Comparison of ENCODE assay signal across 1 cellular context in the genomic region with DNA sequence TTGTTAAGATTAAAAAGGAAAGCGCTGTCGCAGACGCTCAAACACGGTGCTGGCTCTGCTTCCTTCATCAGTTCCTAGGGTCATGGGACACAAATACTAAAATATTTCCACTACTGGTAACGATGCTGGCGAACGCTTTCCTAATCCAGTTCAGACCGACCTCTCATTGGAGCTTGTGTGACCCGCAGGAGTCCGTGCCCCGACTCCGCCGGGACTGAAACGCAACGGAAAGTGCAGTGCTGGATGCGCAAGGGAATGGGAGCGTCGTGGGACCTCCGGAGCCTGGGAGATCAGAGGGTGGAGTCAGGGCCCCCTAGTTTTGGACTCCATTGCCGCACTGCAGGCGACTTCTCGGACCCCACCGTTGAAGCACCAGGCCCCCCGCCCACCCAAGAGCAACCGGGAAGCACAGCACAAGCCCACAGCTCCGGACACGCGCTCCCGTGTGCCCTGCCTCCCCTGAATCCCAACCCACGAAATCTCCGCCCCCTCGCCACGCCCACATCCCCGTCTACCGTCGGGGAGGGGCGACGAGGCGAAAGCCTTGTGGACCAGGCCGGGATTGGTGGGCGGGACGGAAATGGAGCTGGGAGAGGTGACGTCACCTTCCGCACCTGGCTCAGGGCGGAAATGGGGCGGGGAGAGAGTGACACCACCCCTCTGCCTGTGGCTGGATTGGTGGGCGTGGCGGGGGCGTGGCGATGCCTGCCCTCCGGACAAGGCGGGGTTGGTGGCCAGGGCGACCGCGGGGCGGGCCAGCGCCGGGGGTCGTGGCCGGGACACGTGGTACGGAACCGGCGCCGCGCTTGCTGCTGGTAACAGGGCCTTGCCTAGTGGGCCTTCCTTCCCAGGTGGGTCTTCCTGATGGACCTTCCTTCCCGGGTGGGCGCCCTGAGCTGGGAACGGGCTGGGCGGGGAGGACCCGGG.
A peak's percentile ranks its signal among the peaks of the same experiment; 100 is the strongest.
TF ChIP-seq lines count a peak whose summit lies in the region.

A gene (plus strand): TSS at position 783 of the 927 bp plus-strand sequence. CDS start 3,611 bp downstream, outside the sequence.

TF ChIP-seq in HepG2, 621 proteins besides CTCF, POLR2A, EP300 and RAD21 (continued from another document and continues in another):
- TF ChIP-seq, protein P1, sequence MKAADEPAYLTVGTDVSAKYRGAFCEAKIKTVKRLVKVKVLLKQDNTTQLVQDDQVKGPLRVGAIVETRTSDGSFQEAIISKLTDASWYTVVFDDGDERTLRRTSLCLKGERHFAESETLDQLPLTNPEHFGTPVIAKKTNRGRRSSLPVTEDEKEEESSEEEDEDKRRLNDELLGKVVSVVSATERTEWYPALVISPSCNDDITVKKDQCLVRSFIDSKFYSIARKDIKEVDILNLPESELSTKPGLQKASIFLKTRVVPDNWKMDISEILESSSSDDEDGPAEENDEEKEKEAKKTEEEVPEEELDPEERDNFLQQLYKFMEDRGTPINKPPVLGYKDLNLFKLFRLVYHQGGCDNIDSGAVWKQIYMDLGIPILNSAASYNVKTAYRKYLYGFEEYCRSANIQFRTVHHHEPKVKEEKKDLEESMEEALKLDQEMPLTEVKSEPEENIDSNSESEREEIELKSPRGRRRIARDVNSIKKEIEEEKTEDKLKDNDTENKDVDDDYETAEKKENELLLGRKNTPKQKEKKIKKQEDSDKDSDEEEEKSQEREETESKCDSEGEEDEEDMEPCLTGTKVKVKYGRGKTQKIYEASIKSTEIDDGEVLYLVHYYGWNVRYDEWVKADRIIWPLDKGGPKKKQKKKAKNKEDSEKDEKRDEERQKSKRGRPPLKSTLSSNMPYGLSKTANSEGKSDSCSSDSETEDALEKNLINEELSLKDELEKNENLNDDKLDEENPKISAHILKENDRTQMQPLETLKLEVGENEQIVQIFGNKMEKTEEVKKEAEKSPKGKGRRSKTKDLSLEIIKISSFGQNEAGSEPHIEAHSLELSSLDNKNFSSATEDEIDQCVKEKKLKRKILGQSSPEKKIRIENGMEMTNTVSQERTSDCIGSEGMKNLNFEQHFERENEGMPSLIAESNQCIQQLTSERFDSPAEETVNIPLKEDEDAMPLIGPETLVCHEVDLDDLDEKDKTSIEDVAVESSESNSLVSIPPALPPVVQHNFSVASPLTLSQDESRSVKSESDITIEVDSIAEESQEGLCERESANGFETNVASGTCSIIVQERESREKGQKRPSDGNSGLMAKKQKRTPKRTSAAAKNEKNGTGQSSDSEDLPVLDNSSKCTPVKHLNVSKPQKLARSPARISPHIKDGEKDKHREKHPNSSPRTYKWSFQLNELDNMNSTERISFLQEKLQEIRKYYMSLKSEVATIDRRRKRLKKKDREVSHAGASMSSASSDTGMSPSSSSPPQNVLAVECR (CRISPR knock-in tag; IDR thresholded peaks at IDR 0.05; ENCODE audit: borderline replicate concordance), result peak; percentile 99
- TF ChIP-seq ZSCAN21 (CRISPR knock-in tag; IDR thresholded peaks at IDR 0.05; ENCODE audit: borderline replicate concordance), result 0 out of 2 replicates have a peak, but pooled peaks have one; percentile 60
- no peak for TF ChIP-seq NFATC3 (CRISPR knock-in tag; IDR thresholded peaks at IDR 0.05)
- TF ChIP-seq, protein P2, sequence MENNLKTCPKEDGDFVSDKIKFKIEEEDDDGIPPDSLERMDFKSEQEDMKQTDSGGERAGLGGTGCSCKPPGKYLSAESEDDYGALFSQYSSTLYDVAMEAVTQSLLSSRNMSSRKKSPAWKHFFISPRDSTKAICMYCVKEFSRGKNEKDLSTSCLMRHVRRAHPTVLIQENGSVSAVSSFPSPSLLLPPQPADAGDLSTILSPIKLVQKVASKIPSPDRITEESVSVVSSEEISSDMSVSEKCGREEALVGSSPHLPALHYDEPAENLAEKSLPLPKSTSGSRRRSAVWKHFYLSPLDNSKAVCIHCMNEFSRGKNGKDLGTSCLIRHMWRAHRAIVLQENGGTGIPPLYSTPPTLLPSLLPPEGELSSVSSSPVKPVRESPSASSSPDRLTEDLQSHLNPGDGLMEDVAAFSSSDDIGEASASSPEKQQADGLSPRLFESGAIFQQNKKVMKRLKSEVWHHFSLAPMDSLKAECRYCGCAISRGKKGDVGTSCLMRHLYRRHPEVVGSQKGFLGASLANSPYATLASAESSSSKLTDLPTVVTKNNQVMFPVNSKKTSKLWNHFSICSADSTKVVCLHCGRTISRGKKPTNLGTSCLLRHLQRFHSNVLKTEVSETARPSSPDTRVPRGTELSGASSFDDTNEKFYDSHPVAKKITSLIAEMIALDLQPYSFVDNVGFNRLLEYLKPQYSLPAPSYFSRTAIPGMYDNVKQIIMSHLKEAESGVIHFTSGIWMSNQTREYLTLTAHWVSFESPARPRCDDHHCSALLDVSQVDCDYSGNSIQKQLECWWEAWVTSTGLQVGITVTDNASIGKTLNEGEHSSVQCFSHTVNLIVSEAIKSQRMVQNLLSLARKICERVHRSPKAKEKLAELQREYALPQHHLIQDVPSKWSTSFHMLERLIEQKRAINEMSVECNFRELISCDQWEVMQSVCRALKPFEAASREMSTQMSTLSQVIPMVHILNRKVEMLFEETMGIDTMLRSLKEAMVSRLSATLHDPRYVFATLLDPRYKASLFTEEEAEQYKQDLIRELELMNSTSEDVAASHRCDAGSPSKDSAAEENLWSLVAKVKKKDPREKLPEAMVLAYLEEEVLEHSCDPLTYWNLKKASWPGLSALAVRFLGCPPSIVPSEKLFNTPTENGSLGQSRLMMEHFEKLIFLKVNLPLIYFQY (CRISPR knock-in tag; IDR thresholded peaks at IDR 0.05; ENCODE audit: borderline replicate concordance), result no peak
- TF ChIP-seq SALL1 (CRISPR knock-in tag; IDR thresholded peaks at IDR 0.05), result peak; percentile 70; the same call in 1 of the 2 replicates
- TF ChIP-seq JDP2 (CRISPR knock-in tag; IDR thresholded peaks at IDR 0.05; ENCODE audit: borderline replicate concordance), result no peak
- TF ChIP-seq ZKSCAN5 (CRISPR knock-in tag; IDR thresholded peaks at IDR 0.05), result no peak
- TF ChIP-seq, protein P3, sequence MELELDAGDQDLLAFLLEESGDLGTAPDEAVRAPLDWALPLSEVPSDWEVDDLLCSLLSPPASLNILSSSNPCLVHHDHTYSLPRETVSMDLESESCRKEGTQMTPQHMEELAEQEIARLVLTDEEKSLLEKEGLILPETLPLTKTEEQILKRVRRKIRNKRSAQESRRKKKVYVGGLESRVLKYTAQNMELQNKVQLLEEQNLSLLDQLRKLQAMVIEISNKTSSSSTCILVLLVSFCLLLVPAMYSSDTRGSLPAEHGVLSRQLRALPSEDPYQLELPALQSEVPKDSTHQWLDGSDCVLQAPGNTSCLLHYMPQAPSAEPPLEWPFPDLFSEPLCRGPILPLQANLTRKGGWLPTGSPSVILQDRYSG (CRISPR knock-in tag; IDR thresholded peaks at IDR 0.05), result no peak
- TF ChIP-seq PITX1 (CRISPR knock-in tag; IDR thresholded peaks at IDR 0.05), result peak; percentile 48; the same call in 1 of the 2 replicates
- peak; percentile 95 for TF ChIP-seq SP5 (CRISPR knock-in tag; IDR thresholded peaks at IDR 0.05; ENCODE audit: borderline replicate concordance, low read depth)
- no peak for TF ChIP-seq PLRG1 (conservative IDR thresholded peaks at IDR 0.05)
- TF ChIP-seq SRSF9 (IDR thresholded peaks at IDR 0.05; ENCODE audit: borderline replicate concordance, insufficient read depth, low read depth, low read length, poor library complexity, severe bottlenecking), result no peak
- TF ChIP-seq BRD4 (CRISPR knock-in tag; IDR thresholded peaks at IDR 0.05), result no peak; the same call in none of the 2 replicates
- TF ChIP-seq HCFC1 (IDR thresholded peaks at IDR 0.05; ENCODE audit: low read depth, low read length), result no peak; the same call in 1 of the 2 replicates
- TF ChIP-seq PCBP1 (IDR thresholded peaks at IDR 0.05; ENCODE audit: borderline replicate concordance, low read depth, low read length), result peak; percentile 63; the same call in 1 of the 2 replicates
- TF ChIP-seq ZNF10 (CRISPR knock-in tag; IDR thresholded peaks at IDR 0.05; ENCODE audit: borderline replicate concordance, low read depth), result no peak
- TF ChIP-seq, protein P4, sequence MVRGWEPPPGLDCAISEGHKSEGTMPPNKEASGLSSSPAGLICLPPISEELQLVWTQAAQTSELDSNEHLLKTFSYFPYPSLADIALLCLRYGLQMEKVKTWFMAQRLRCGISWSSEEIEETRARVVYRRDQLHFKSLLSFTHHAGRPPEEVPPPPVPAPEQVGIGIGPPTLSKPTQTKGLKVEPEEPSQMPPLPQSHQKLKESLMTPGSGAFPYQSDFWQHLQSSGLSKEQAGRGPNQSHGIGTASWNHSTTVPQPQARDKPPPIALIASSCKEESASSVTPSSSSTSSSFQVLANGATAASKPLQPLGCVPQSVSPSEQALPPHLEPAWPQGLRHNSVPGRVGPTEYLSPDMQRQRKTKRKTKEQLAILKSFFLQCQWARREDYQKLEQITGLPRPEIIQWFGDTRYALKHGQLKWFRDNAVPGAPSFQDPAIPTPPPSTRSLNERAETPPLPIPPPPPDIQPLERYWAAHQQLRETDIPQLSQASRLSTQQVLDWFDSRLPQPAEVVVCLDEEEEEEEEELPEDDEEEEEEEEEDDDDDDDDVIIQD (CRISPR knock-in tag; IDR thresholded peaks at IDR 0.05; ENCODE audit: low read depth), result 0 out of 2 replicates have a peak, but pooled peaks have one; percentile 23
- no peak for TF ChIP-seq ETV6 (CRISPR knock-in tag; conservative IDR thresholded peaks at IDR 0.05)
- peak; percentile 72 for TF ChIP-seq KDM2A (CRISPR knock-in tag; IDR thresholded peaks at IDR 0.05; ENCODE audit: borderline replicate concordance, low read depth)
- TF ChIP-seq RXRA (CRISPR knock-in tag; IDR thresholded peaks at IDR 0.05), result no peak; the same call in 1 of the 2 replicates
- TF ChIP-seq, protein P5, sequence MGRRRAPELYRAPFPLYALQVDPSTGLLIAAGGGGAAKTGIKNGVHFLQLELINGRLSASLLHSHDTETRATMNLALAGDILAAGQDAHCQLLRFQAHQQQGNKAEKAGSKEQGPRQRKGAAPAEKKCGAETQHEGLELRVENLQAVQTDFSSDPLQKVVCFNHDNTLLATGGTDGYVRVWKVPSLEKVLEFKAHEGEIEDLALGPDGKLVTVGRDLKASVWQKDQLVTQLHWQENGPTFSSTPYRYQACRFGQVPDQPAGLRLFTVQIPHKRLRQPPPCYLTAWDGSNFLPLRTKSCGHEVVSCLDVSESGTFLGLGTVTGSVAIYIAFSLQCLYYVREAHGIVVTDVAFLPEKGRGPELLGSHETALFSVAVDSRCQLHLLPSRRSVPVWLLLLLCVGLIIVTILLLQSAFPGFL (CRISPR knock-in tag; IDR thresholded peaks at IDR 0.05), result no peak
- TF ChIP-seq ZNF530 (CRISPR knock-in tag; IDR thresholded peaks at IDR 0.05; ENCODE audit: low read depth), result no peak
- TF ChIP-seq, protein P6, sequence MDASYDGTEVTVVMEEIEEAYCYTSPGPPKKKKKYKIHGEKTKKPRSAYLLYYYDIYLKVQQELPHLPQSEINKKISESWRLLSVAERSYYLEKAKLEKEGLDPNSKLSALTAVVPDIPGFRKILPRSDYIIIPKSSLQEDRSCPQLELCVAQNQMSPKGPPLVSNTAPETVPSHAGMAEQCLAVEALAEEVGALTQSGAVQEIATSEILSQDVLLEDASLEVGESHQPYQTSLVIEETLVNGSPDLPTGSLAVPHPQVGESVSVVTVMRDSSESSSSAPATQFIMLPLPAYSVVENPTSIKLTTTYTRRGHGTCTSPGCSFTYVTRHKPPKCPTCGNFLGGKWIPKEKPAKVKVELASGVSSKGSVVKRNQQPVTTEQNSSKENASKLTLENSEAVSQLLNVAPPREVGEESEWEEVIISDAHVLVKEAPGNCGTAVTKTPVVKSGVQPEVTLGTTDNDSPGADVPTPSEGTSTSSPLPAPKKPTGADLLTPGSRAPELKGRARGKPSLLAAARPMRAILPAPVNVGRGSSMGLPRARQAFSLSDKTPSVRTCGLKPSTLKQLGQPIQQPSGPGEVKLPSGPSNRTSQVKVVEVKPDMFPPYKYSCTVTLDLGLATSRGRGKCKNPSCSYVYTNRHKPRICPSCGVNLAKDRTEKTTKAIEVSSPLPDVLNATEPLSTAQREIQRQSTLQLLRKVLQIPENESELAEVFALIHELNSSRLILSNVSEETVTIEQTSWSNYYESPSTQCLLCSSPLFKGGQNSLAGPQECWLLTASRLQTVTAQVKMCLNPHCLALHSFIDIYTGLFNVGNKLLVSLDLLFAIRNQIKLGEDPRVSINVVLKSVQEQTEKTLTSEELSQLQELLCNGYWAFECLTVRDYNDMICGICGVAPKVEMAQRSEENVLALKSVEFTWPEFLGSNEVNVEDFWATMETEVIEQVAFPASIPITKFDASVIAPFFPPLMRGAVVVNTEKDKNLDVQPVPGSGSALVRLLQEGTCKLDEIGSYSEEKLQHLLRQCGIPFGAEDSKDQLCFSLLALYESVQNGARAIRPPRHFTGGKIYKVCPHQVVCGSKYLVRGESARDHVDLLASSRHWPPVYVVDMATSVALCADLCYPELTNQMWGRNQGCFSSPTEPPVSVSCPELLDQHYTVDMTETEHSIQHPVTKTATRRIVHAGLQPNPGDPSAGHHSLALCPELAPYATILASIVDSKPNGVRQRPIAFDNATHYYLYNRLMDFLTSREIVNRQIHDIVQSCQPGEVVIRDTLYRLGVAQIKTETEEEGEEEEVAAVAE (CRISPR knock-in tag; IDR thresholded peaks at IDR 0.05; ENCODE audit: borderline replicate concordance), result no peak
- TF ChIP-seq, protein P7, sequence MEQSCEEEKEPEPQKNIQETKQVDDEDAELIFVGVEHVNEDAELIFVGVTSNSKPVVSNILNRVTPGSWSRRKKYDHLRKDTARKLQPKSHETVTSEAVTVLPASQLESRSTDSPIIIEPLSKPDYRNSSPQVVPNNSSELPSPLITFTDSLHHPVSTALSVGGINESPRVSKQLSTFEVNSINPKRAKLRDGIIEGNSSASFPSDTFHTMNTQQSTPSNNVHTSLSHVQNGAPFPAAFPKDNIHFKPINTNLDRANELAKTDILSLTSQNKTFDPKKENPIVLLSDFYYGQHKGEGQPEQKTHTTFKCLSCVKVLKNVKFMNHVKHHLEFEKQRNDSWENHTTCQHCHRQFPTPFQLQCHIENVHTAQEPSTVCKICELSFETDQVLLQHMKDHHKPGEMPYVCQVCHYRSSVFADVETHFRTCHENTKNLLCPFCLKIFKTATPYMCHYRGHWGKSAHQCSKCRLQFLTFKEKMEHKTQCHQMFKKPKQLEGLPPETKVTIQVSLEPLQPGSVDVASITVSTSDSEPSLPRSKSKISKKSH (CRISPR knock-in tag; IDR thresholded peaks at IDR 0.05; ENCODE audit: borderline replicate concordance), result no peak
- TF ChIP-seq, protein P8, sequence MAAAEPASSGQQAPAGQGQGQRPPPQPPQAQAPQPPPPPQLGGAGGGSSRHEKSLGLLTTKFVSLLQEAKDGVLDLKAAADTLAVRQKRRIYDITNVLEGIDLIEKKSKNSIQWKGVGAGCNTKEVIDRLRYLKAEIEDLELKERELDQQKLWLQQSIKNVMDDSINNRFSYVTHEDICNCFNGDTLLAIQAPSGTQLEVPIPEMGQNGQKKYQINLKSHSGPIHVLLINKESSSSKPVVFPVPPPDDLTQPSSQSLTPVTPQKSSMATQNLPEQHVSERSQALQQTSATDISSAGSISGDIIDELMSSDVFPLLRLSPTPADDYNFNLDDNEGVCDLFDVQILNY (CRISPR knock-in tag; conservative IDR thresholded peaks at IDR 0.05), result no peak
- no peak; the same call in 1 of the 2 replicates for TF ChIP-seq KAT7 (CRISPR knock-in tag; IDR thresholded peaks at IDR 0.05; ENCODE audit: borderline replicate concordance)
- TF ChIP-seq ARNT2 (CRISPR knock-in tag; IDR thresholded peaks at IDR 0.05; ENCODE audit: low read depth), result 0 out of 2 replicates have a peak, but pooled peaks have one; percentile 53
- no peak for TF ChIP-seq AHR (CRISPR knock-in tag; IDR thresholded peaks at IDR 0.05)
- no peak; the same call in 1 of the 2 replicates for TF ChIP-seq NR2F2 (IDR thresholded peaks at IDR 0.05; ENCODE audit: borderline replicate concordance, low read depth)
- peak; percentile 90 for TF ChIP-seq RBFOX2 (IDR thresholded peaks at IDR 0.05; ENCODE audit: low read depth, low read length)
- TF ChIP-seq ZNF335 (CRISPR knock-in tag; IDR thresholded peaks at IDR 0.05), result 0 out of 2 replicates have a peak, but pooled peaks have one; percentile 18
- TF ChIP-seq, protein P9, sequence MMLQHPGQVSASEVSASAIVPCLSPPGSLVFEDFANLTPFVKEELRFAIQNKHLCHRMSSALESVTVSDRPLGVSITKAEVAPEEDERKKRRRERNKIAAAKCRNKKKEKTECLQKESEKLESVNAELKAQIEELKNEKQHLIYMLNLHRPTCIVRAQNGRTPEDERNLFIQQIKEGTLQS (CRISPR knock-in tag; IDR thresholded peaks at IDR 0.05), result peak; percentile 58; the same call in 1 of the 2 replicates
